In genomic region chr12:55619352-55620138, GRCh38 we compare ENCODE assay signal across 8 cellular contexts. TPM values are rescaled to one million over a fixed set of nuclear protein-coding genes. Genes with fewer than 3 reads are reported as not detected.
DNase-seq lines count a peak whose midpoint lies in the region; ATAC-seq and TF ChIP-seq lines count a peak whose summit lies in the region.

No MANE protein-coding gene starts in this region.

- intact Hi-C loops in heart right ventricle (cut with DNase I) = loop anchor here in 9 of 10 donors (1.0 to 10.0 kb wide), 6 partner anchors 427 to 845 kb away; partner anchors contain the start of gene SPRYD4 (in 1 of the 9)

- H3K4me1 ChIP-seq in NT2/D1 (ENCODE audit: insufficient read depth, insufficient read length) (no peaks in the 10 kb centered on the region), heart right ventricle (peaks cover 0 to 10% (median 0%) of the 10 kb centered on the region in 9 donors)

- no peak overlapping the region for H3K4me3 ChIP-seq in Jurkat, Clone E6-1 (ENCODE audit: low read length)
- H3K4me3 ChIP-seq in NT2/D1 (ENCODE audit: insufficient read length, low read depth) = no peak overlapping the region
- H3K4me3 ChIP-seq in heart right ventricle = no peak overlapping the region

- peak in 3 of 4 experiments; percentile 18 to 42 (median 30) for DNase-seq in stimulated activated CD4-positive, alpha-beta T cell treated with anti-CD3 and anti-CD28 coated beads, Interleukin-1b, Interleukin-23, amount 100 ng/mL, for 24 hours (ENCODE audit: low read depth in 4 of 4, low spot score in 1 of 4)
- no peak for DNase-seq in stimulated activated CD4-positive, alpha-beta T cell treated with anti-CD3 and anti-CD28 coated beads, Interleukin-4, amount 100 ng/mL, for 1 hour
- peak; percentile 86 for DNase-seq in H4 (ENCODE audit: low spot score)
- peak; percentile 89 for DNase-seq in Jurkat, Clone E6-1 (ENCODE audit: low read depth, low spot score)
- DNase-seq in NT2/D1 (ENCODE audit: low read depth, low spot score) = peak; percentile 91
- no peak for DNase-seq in activated naive CD8-positive, alpha-beta T cell treated with anti-CD3 and anti-CD28 coated beads, Interleukin-2, amount 10 ng/mL, durations not matched to agents 7 days and 5 days
- DNase-seq in heart right ventricle = peak in 1 of 2 donors; percentile 80
- DNase-seq in putamen (ENCODE audit: low spot score) = peak; percentile 69

- H3K9me3 ChIP-seq in NT2/D1 (ENCODE audit: insufficient read depth, low read length) = peaks cover 34% of the 10 kb centered on the region
- peaks cover 0 to 32% (median 19%) of the 10 kb centered on the region in 11 donors for H3K9me3 ChIP-seq in heart right ventricle

- H3K27me3 ChIP-seq in NT2/D1 (ENCODE audit: insufficient read depth, insufficient read length) (no peaks in the 10 kb centered on the region), heart right ventricle (peaks cover 0 to 17% (median 0%) of the 10 kb centered on the region in 7 donors)

- no peaks in the 10 kb centered on the region for H3K36me3 Mint-ChIP-seq in activated naive CD8-positive, alpha-beta T cell treated with anti-CD3 and anti-CD28 coated beads, Interleukin-2, amount 10 ng/mL, durations not matched to agents 7 days and 5 days

- peaks cover 2% of the 10 kb centered on the region for H3K4me1 Mint-ChIP-seq in activated naive CD8-positive, alpha-beta T cell treated with anti-CD3 and anti-CD28 coated beads, Interleukin-2, amount 10 ng/mL, durations not matched to agents 7 days and 5 days

- peaks cover 20% of the 10 kb centered on the region for H3K9me3 Mint-ChIP-seq in activated naive CD8-positive, alpha-beta T cell treated with anti-CD3 and anti-CD28 coated beads, Interleukin-2, amount 10 ng/mL, durations not matched to agents 7 days and 5 days

- 7 to 10% methylated on average over 6 of the region's 6 CpGs for WGBS in heart right ventricle, 2 donors

- POLR2A ChIA-PET in activated naive CD8-positive, alpha-beta T cell treated with anti-CD3 and anti-CD28 coated beads, Interleukin-2, amount 10 ng/mL, durations not matched to agents 7 days and 5 days (lab: Charles Lee) = no interaction called here

- TF ChIP-seq CTCF in heart right ventricle (IDR thresholded peaks at IDR 0.05) = peak; percentile 67 to 85 (median 81)

- no peak overlapping the region for H3K9ac ChIP-seq in NT2/D1 (ENCODE audit: insufficient read length, low read depth)

- no peak overlapping the region for H3K27ac ChIP-seq in heart right ventricle

- peak; percentile 83 for ATAC-seq in activated naive CD8-positive, alpha-beta T cell treated with anti-CD3 and anti-CD28 coated beads, Interleukin-2, amount 10 ng/mL, durations not matched to agents 7 days and 5 days (ENCODE audit: low read depth)
- peak; percentile 72 to 93 (median 92) for ATAC-seq in heart right ventricle

- H3K36me3 ChIP-seq in NT2/D1 (ENCODE audit: insufficient read depth, insufficient read length, low read length) = no peaks in the 10 kb centered on the region
- H3K36me3 ChIP-seq in heart right ventricle = no peaks in the 10 kb centered on the region

- H3K4me3 Mint-ChIP-seq in activated naive CD8-positive, alpha-beta T cell treated with anti-CD3 and anti-CD28 coated beads, Interleukin-2, amount 10 ng/mL, durations not matched to agents 7 days and 5 days = no peak overlapping the region

- peaks cover 39% of the 10 kb centered on the region for H3K27me3 Mint-ChIP-seq in activated naive CD8-positive, alpha-beta T cell treated with anti-CD3 and anti-CD28 coated beads, Interleukin-2, amount 10 ng/mL, durations not matched to agents 7 days and 5 days

- no peak overlapping the region for H3K27ac Mint-ChIP-seq in activated naive CD8-positive, alpha-beta T cell treated with anti-CD3 and anti-CD28 coated beads, Interleukin-2, amount 10 ng/mL, durations not matched to agents 7 days and 5 days

RNA-seq across cellular contexts. Expression of gene OR10P1, which starts 17.1 kb away (rescaled TPM):
- not detected in 2 replicates for total RNA-seq in H4 (2014; rRNA removed; shearing (Covaris generic))
- polyA plus RNA-seq in Jurkat, Clone E6-1 (2012; ENCODE audit: insufficient read depth, insufficient read length) = not detected
- not detected for total RNA-seq in activated naive CD8-positive, alpha-beta T cell treated with anti-CD3 and anti-CD28 coated beads, Interleukin-2, amount 10 ng/mL, durations not matched to agents 7 days and 5 days
- total RNA-seq in heart right ventricle = not detected
- not detected for polyA plus RNA-seq in heart right ventricle

RNA-seq across cellular contexts. Expression of gene OR2AP1, which starts 47.3 kb away (rescaled TPM):
- total RNA-seq in H4 (2014; rRNA removed; shearing (Covaris generic)) = not detected in 2 replicates
- polyA plus RNA-seq in Jurkat, Clone E6-1 (2012; ENCODE audit: insufficient read depth, insufficient read length) = not detected
- not detected for total RNA-seq in activated naive CD8-positive, alpha-beta T cell treated with anti-CD3 and anti-CD28 coated beads, Interleukin-2, amount 10 ng/mL, durations not matched to agents 7 days and 5 days
- not detected for total RNA-seq in heart right ventricle
- not detected for polyA plus RNA-seq in heart right ventricle

Comparison
In these comparisons a context has a peak if more than half of its experiments do, and no peak if none do; other contexts are left out.
1. DNase-seq: peak in stimulated activated CD4-positive, alpha-beta T cell treated with anti-CD3 and anti-CD28 coated beads, Interleukin-1b, Interleukin-23, amount 100 ng/mL, for 24 hours (3 of 4), H4 (single experiment), Jurkat, Clone E6-1 (single experiment), NT2/D1 (single experiment) and putamen (single experiment); none in stimulated activated CD4-positive, alpha-beta T cell treated with anti-CD3 and anti-CD28 coated beads, Interleukin-4, amount 100 ng/mL, for 1 hour (single experiment) and activated naive CD8-positive, alpha-beta T cell treated with anti-CD3 and anti-CD28 coated beads, Interleukin-2, amount 10 ng/mL, durations not matched to agents 7 days and 5 days (single experiment).